ENCODE assay signal across 23 cellular contexts in the genomic region with DNA sequence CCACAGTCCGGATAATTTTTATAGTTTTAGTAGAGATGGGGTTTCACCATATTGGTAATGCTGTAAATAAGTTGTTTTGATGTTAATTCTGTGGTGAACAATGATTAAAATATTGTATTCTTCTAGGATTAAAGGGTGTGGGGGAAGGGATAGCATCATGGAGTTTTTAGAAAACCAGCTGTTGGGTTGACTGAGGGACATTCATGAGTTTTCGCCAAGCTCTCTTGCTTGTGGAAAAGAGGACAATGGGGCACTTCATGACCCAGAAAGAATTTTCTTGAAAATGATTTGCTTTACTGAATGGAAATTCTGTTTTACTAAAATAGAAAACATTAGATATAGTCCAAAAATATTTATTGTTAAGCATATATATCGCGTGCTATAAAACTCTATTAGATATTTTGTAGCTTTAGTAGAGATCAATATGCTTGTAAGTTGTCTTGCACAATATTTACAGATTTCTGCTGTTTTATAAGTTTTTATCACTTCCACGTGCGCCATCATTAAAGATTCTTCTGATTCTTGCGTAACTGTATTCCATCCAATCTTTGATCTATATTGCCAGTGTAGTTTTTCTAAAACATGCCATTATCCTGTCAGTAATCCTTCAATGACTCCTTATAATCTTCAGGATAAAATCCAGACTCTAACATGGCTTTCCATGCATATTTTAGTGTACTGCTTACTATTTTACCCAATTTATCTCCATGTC. TPM values are rescaled to one million over a fixed set of nuclear protein-coding genes. Genes with fewer than 3 reads are reported as not detected.
DNase-seq lines count a peak whose midpoint lies in the region; ATAC-seq, FAIRE-seq and TF ChIP-seq lines count a peak whose summit lies in the region.
"Had no signal": no experiment of that assay in that cellular context is flagged by ENCODE, and none has a peak within 500 bp of the region (broad histone marks: within the 10 kb centered on the region; RNA-seq: fewer than 3 reads in every experiment).

No MANE protein-coding gene starts in this region.

- no peak for TF ChIP-seq RAD21 in K562 (CRISPR knock-in tag; conservative IDR thresholded peaks at IDR 0.05 in 1 of 2, IDR thresholded peaks at IDR 0.05 in 1 of 2)

- H4K20me1 ChIP-seq in K562 (replicated peaks; ENCODE audit: control insufficient read depth, insufficient read depth, low read length): no peaks in the 10 kb centered on the region

- no peaks in the 10 kb centered on the region for H3K27me3 Mint-ChIP-seq in activated T-cell treated with anti-CD3 and anti-CD28 coated beads, Interleukin-2, amount 50 U/mL, for 72 hours (ENCODE audit: low read depth)
- no peaks in the 10 kb centered on the region for H3K27me3 Mint-ChIP-seq in naive B cell
- H3K27me3 Mint-ChIP-seq: activated naive CD4-positive, alpha-beta T cell treated with anti-CD3 and anti-CD28 coated beads, Interleukin-2, amount 50 U/mL, for 24 hours had no signal

- DNase-seq in activated T-cell treated with anti-CD3 and anti-CD28 coated beads, Interleukin-2, amount 50 U/mL, for 72 hours: no peak
- DNase-seq in activated T-cell treated with anti-CD3 and anti-CD28 coated beads for 4 hours: no peak
- DNase-seq in K562 (ENCODE audit: extremely low read depth in 1 of 4, low spot score in 3 of 4): no peak
- no peak for DNase-seq in naive B cell
- DNase-seq in superior temporal gyrus (ENCODE audit: extremely low spot score): peak; percentile 90
- no peak for DNase-seq in NCI-H510A (lab: John Stamatoyannopoulos, UW)
- no peak for DNase-seq in middle frontal gyrus (ENCODE audit: extremely low spot score, low spot score)
- DNase-seq: activated CD4-positive, alpha-beta T cell treated with anti-CD3 and anti-CD28 coated beads, Interleukin-2, amount 50 U/mL, for 48 hours; DND-41; KBM-7; mesenchymal stem cell; MG63; NCI-H1417; PC-3; SHP77 treated with DMSO at 0.1 percent for 48 hours; stimulated activated naive CD4-positive, alpha-beta T cell; SW 1271 had no signal

- CTCF ChIA-PET in K562 (lab: Yijun Ruan, JAX; ENCODE audit: low intra/inter-chr PET ratio): no interaction called here

- peaks cover 0 to 1% of the 10 kb centered on the region in 2 donors for H3K36me3 Mint-ChIP-seq in activated T-cell treated with anti-CD3 and anti-CD28 coated beads, Interleukin-2, amount 50 U/mL, for 72 hours (ENCODE audit: insufficient read depth in 2 of 2)
- peaks cover 5 to 7% of the 10 kb centered on the region in 2 donors for H3K36me3 Mint-ChIP-seq in naive B cell

- BruUV-seq in K562 (replicated peaks; lab: Mats Ljungman, UMichigan): no TSS peak

- whole genome bisulfite sequencing in K562 (ENCODE audit: insufficient coverage, low coverage, missing lambda C conversion rate): 94% methylated on average over 7 of the region's 7 CpGs

- no peaks in the 10 kb centered on the region for H3K27me3 ChIP-seq in K562 (ENCODE audit: control insufficient read depth in 2 of 2, insufficient read depth in 2 of 2, low read length in 2 of 2)
- H3K27me3 ChIP-seq: MG63, tibial nerve had no signal

- intact Hi-C loops in K562 (cut with micrococcal nuclease): no loop called here

- in situ Hi-C loops in K562 (cut with MboI): no loop called here

- no peak for FAIRE-seq in K562 (lab: Jason Lieb, UNC)
- FAIRE-seq: GM12891 had no signal

- H3K9ac ChIP-seq in K562 (ENCODE audit: insufficient read depth in 1 of 2, low read depth in 2 of 2, low read length in 2 of 2): no peak overlapping the region

- no peak overlapping the region for H3K4me3 ChIP-seq in K562
- H3K4me3 ChIP-seq: MG63, tibial nerve had no signal

- peaks cover 88% of the 10 kb centered on the region for H3K79me2 ChIP-seq in K562 (ENCODE audit: control insufficient read depth, insufficient read depth, low read length)

- H3K4me1 Mint-ChIP-seq in activated T-cell treated with anti-CD3 and anti-CD28 coated beads, Interleukin-2, amount 50 U/mL, for 72 hours (ENCODE audit: low read depth): peaks cover 34% of the 10 kb centered on the region
- peaks cover 49 to 81% (median 72%) of the 10 kb centered on the region in 3 donors for H3K4me1 Mint-ChIP-seq in naive B cell

- POLR2A ChIA-PET in K562 (lab: Yijun Ruan, JAX): interaction anchor here (2.7 kb wide), 1 partner anchor 10 kb away, joined by 9 read pairs; no protein-coding TSS in a partner anchor

- peak overlapping the region in 1 of 2 donors; percentile 37 for H3K4me3 Mint-ChIP-seq in activated T-cell treated with anti-CD3 and anti-CD28 coated beads, Interleukin-2, amount 50 U/mL, for 72 hours
- no peak overlapping the region for H3K4me3 Mint-ChIP-seq in naive B cell
- H3K4me3 Mint-ChIP-seq: WTC11 had no signal

- TF ChIP-seq CTCF in K562 (IDR thresholded peaks at IDR 0.05 in 2 of 3, conservative IDR thresholded peaks at IDR 0.05 in 1 of 3; ENCODE audit: insufficient read depth in 2 of 3, low read depth in 1 of 3, low read length in 3 of 3): no peak

- no peak for TF ChIP-seq POLR2A in K562 (conservative IDR thresholded peaks at IDR 0.05)

- H3K9me1 ChIP-seq in K562 (ENCODE audit: control insufficient read depth, insufficient read depth, low read length): no peaks in the 10 kb centered on the region

- H3K36me3 ChIP-seq in K562 (ENCODE audit: control insufficient read depth, insufficient read depth, low read length): no peaks in the 10 kb centered on the region; the same call in 2 of the 3 replicates

- no peaks in the 10 kb centered on the region for H3K9me3 Mint-ChIP-seq in activated T-cell treated with anti-CD3 and anti-CD28 coated beads, Interleukin-2, amount 50 U/mL, for 72 hours
- no peaks in the 10 kb centered on the region for H3K9me3 Mint-ChIP-seq in naive B cell
- H3K9me3 Mint-ChIP-seq: activated naive CD4-positive, alpha-beta T cell treated with anti-CD3 and anti-CD28 coated beads, Interleukin-2, amount 50 U/mL, for 24 hours; WTC11 had no signal

- no peak for TF ChIP-seq EP300 in K562 (IDR thresholded peaks at IDR 0.05; ENCODE audit: low read length)

- H3K4me1 ChIP-seq in K562 (replicated peaks in 1 of 2; ENCODE audit: control insufficient read depth in 2 of 2, insufficient read depth in 2 of 2, low read length in 2 of 2): no peaks in the 10 kb centered on the region

- ATAC-seq in activated T-cell treated with anti-CD3 and anti-CD28 coated beads, Interleukin-2, amount 50 U/mL, for 72 hours (replicated peaks in 1 of 2): no peak
- no peak for ATAC-seq in K562
- ATAC-seq in naive B cell (ENCODE audit: low read depth in 2 of 2): no peak
- no peak for ATAC-seq in HG02840 (IDR thresholded peaks at IDR 0.05; ENCODE audit: low FRiP score, unreplicated experiment)
- ATAC-seq: PC-3, WTC11 had no signal

- H3K4me2 ChIP-seq in K562 (ENCODE audit: insufficient read depth, low read length): no peak overlapping the region

- no peaks in the 10 kb centered on the region for H3K9me3 ChIP-seq in K562 (replicated peaks; ENCODE audit: control insufficient read depth, insufficient read depth, low read depth, low read length)
- H3K9me3 ChIP-seq: MG63, tibial nerve had no signal

- H3K27ac Mint-ChIP-seq in activated T-cell treated with anti-CD3 and anti-CD28 coated beads, Interleukin-2, amount 50 U/mL, for 72 hours: peak overlapping the region; percentile 28
- peak overlapping the region in 5 of 6 donors; percentile 7 to 70 (median 42) for H3K27ac Mint-ChIP-seq in naive B cell
- H3K27ac Mint-ChIP-seq: WTC11 had no signal

- H3K27ac ChIP-seq in K562 (ENCODE audit: extremely low read depth, low read depth, low read length): no peak overlapping the region
- H3K27ac ChIP-seq: epithelial cell of prostate had no signal

- no peak overlapping the region for H2AFZ ChIP-seq in K562 (ENCODE audit: low read depth, low read length)

TF ChIP-seq in K562, 482 proteins besides CTCF, POLR2A, EP300 and RAD21:
- TF ChIP-seq CEBPB (tag; IDR thresholded peaks at IDR 0.05): peak; percentile 68
- no peak for TF ChIP-seq CEBPG (CRISPR knock-in tag; IDR thresholded peaks at IDR 0.05)
- TF ChIP-seq CEBPG (tag; conservative IDR thresholded peaks at IDR 0.05 in 1 of 2, IDR thresholded peaks at IDR 0.05 in 1 of 2): peak; percentile 34 to 35; a peak in 2 of 4 replicates
- TF ChIP-seq CBX3 (IDR thresholded peaks at IDR 0.05; ENCODE audit: borderline replicate concordance in 1 of 2, low read length in 2 of 2): no peak

RNA-seq across cellular contexts. Expression of gene LCOR, which starts 41.8 kb away (rescaled TPM):
- total RNA-seq in activated T-cell treated with anti-CD3 and anti-CD28 coated beads, Interleukin-2, amount 50 U/mL, for 72 hours: 10 to 100 TPM; 24.0 to 33.3 TPM
- total RNA-seq in K562 (2011; cell fraction: chromatin; rRNA removed; ENCODE audit: low replicate concordance): 15.1 and 59.1 TPM in 2 replicates
- 6.8 and 10.8 TPM in 2 replicates for total RNA-seq in K562 (2011; cell fraction: nucleolus; rRNA removed)
- 35.4 and 55.9 TPM in 2 replicates for total RNA-seq in K562 (2011; cell fraction: nucleoplasm; rRNA removed)
- total RNA-seq in K562 (2014; rRNA removed) (7.2 and 9.3 TPM in 2 replicates), K562 (2014; rRNA removed; fragmentation: Illumina TruSeq; extraction: Trizol) (16.9 and 18.2 TPM in 2 replicates), K562 (2015; rRNA removed; fragmentation: Illumina TruSeq; extraction: Trizol) (14.9 and 15.7 TPM in 2 replicates), K562 (2021) (20.3 and 23.7 TPM in 2 replicates)
- polyA plus RNA-seq in K562 (2011; rRNA removed) (8.6 and 9.5 TPM in 2 replicates), K562 (2014; fragmentation: Illumina TruSeq; extraction: Trizol) (7.4 and 14.4 TPM in 2 replicates), K562 (2014; fragmentation: Nextera tagmentation; extraction: Ambion mirVana) (1 to 10 TPM; 3.6 to 7.2 TPM), K562 (2014; rRNA removed) (9.7 and 25.2 TPM in 2 replicates), naive B cell (ENCODE audit: low read depth in 6 of 6) (10 to 100 TPM; 26.7 to 68.2 (median 47.2) TPM)
- polyA plus RNA-seq in K562 (2011; cell fraction: cytosol; rRNA removed): 3.0 and 4.8 TPM in 2 replicates
- polyA plus RNA-seq in K562 (2011; cell fraction: nucleus; rRNA removed): 7.8 and 8.1 TPM in 2 replicates
- polyA plus RNA-seq in K562 (2012): 4.4 and 5.1 TPM in 2 replicates
- 22.9 and 31.8 TPM in 2 replicates for polyA minus RNA-seq in K562 (2011; rRNA and poly(A)+ RNA removed)
- 11.8 and 12.9 TPM in 2 replicates for polyA minus RNA-seq in K562 (2011; cell fraction: cytosol; rRNA and poly(A)+ RNA removed)
- 17.9 and 25.0 TPM in 2 replicates for polyA minus RNA-seq in K562 (2011; cell fraction: nucleus; rRNA and poly(A)+ RNA removed)
